In genomic region chr1:82689217-82689616, GRCh38 we compare ENCODE assay signal across 24 cellular contexts.
"Had no signal": no experiment of that assay in that cellular context is flagged by ENCODE, and none has a peak within 500 bp of the region (broad histone marks: within the 10 kb centered on the region; RNA-seq: fewer than 3 reads in every experiment).

No MANE protein-coding gene starts in this region.

- H3K27ac ChIP-seq: heart right ventricle, hepatocyte, left ventricle myocardium inferior, ovary, right atrium auricular region, right lobe of liver, stomach, thoracic aorta, tibial artery, upper lobe of right lung had no signal

- H3K36me3 Mint-ChIP-seq: memory B cell had no signal

- H3K27ac Mint-ChIP-seq: memory B cell; mesothelial cell of epicardium; naive B cell; natural killer cell; progenitor cell of endocrine pancreas; stimulated activated naive B cell treated with anti-CD40 and anti-IgM and Interleukin-4, amounts not matched to agents 10 μg/mL and 1 μg/mL and 100 μg/mL, for 72 hours had no signal

- H2AFZ ChIP-seq: hepatocyte had no signal

- H3K27me3 ChIP-seq: heart right ventricle, hepatocyte, ovary, right atrium auricular region, right lobe of liver, stomach, tibial artery, upper lobe of right lung had no signal

- H3K79me2 ChIP-seq: hepatocyte had no signal

- H3K4me2 ChIP-seq: hepatocyte, smooth muscle cell had no signal

- H3K27me3 Mint-ChIP-seq: memory B cell; naive B cell; progenitor cell of endocrine pancreas; stimulated activated naive B cell treated with anti-CD40 and anti-IgM and Interleukin-4, amounts not matched to agents 10 μg/mL and 1 μg/mL and 100 μg/mL, for 72 hours had no signal

- H3K4me3 ChIP-seq: heart right ventricle, hepatocyte, left ventricle myocardium inferior, lung, ovary, right atrium auricular region, right lobe of liver, smooth muscle cell, stomach, thoracic aorta, tibial artery, upper lobe of right lung had no signal

- FAIRE-seq: urothelium cell line had no signal

- H3K36me3 ChIP-seq: heart right ventricle, left ventricle myocardium inferior, ovary, right atrium auricular region, right lobe of liver, stomach, thoracic aorta, tibial artery, upper lobe of right lung had no signal

- H3K9me3 ChIP-seq: right lobe of liver, upper lobe of right lung had no signal

- DNase-seq: heart right ventricle; islet precursor cell; left ventricle myocardium inferior; naive B cell; natural killer cell; ovary; right lobe of liver; stimulated activated CD4-positive, alpha-beta T cell treated with anti-CD3 and anti-CD28 coated beads, Interleukin-2, amount 100 ng/mL, for 24 hours; stimulated activated CD4-positive, alpha-beta T cell treated with anti-CD3 and anti-CD28 coated beads, Interleukin-4, amount 100 ng/mL, for 1 hour; stimulated activated naive B cell treated with anti-CD40 and anti-IgM and Interleukin-4, amounts not matched to agents 10 μg/mL and 1 μg/mL and 100 μg/mL, for 72 hours; stimulated activated naive CD8-positive, alpha-beta T cell treated with anti-CD3 and anti-CD28 coated beads, Interleukin-15, Interleukin-2, amounts not matched to agents 100 U/mL and 50 U/mL, for 24 hours; stomach; tibial artery; trophoblast cell; upper lobe of right lung had no signal

- H3K4me1 ChIP-seq: heart right ventricle, left ventricle myocardium inferior, right atrium auricular region, right lobe of liver, stomach, tibial artery, upper lobe of right lung had no signal

- H3K4me1 Mint-ChIP-seq: memory B cell; mesothelial cell of epicardium; naive B cell; natural killer cell; stimulated activated naive B cell treated with anti-CD40 and anti-IgM and Interleukin-4, amounts not matched to agents 10 μg/mL and 1 μg/mL and 100 μg/mL, for 72 hours had no signal

- H3K4me3 Mint-ChIP-seq: memory B cell; mesothelial cell of epicardium; naive B cell; natural killer cell; stimulated activated naive B cell treated with anti-CD40 and anti-IgM and Interleukin-4, amounts not matched to agents 10 μg/mL and 1 μg/mL and 100 μg/mL, for 72 hours had no signal

- ATAC-seq: heart right ventricle; natural killer cell; right lobe of liver; stimulated activated naive B cell treated with anti-CD40 and anti-IgM and Interleukin-4, amounts not matched to agents 10 μg/mL and 1 μg/mL and 100 μg/mL, for 72 hours; stimulated activated naive CD8-positive, alpha-beta T cell treated with anti-CD3 and anti-CD28 coated beads, Interleukin-15, Interleukin-2, amounts not matched to agents 100 U/mL and 50 U/mL, for 24 hours; upper lobe of right lung had no signal
